In genomic region chr2:85420743-85421705, GRCh38 we compare ENCODE assay signal across 1 cellular context.
TF ChIP-seq lines count a peak whose summit lies in the region.

No MANE protein-coding gene starts in this region.

TF ChIP-seq in H1, 55 proteins besides CTCF, POLR2A, EP300 and RAD21 (continued from another document):
- TF ChIP-seq TEAD4 (IDR thresholded peaks at IDR 0.05; ENCODE audit: low read depth, low read length) (0 out of 2 replicates have a peak, but pooled peaks have one; percentile 1), ZNF274 (IDR thresholded peaks at IDR 0.05; ENCODE audit: borderline replicate concordance, extremely low read depth, low read length) (no peak), HDAC6 (IDR thresholded peaks at IDR 0.05; ENCODE audit: low read depth, low read length) (no peak), POLR2AphosphoS5 (IDR thresholded peaks at IDR 0.05; ENCODE audit: low read depth, low read length) (no peak), CHD2 (IDR thresholded peaks at IDR 0.05; ENCODE audit: low read length) (peak; percentile 49; the same call in 1 of the 2 replicates), YY1 (IDR thresholded peaks at IDR 0.05; ENCODE audit: low read depth, low read length) (peak; percentile 65; the same call in 1 of the 2 replicates), SP1 (IDR thresholded peaks at IDR 0.05; ENCODE audit: low read depth, low read length) (0 out of 2 replicates have a peak, but pooled peaks have one; percentile 10), BACH1 (IDR thresholded peaks at IDR 0.05; ENCODE audit: low read length) (peak; percentile 83), TCF12 (IDR thresholded peaks at IDR 0.05; ENCODE audit: low read depth, low read length) (no peak), CREB1 (IDR thresholded peaks at IDR 0.05) (peak; percentile 44; the same call in 1 of the 2 replicates), SIN3A (conservative IDR thresholded peaks at IDR 0.05 in 1 of 2, IDR thresholded peaks at IDR 0.05 in 1 of 2; ENCODE audit: low read depth in 1 of 2, low read length in 2 of 2) (peak in 1 of 2 experiments; percentile 67; a peak in 2 of 4 replicates), KDM1A (IDR thresholded peaks at IDR 0.05; ENCODE audit: borderline replicate concordance, low read length) (peak; percentile 51; the same call in 1 of the 2 replicates), ASH2L (IDR thresholded peaks at IDR 0.05; ENCODE audit: low read length) (no peak)
